In the genomic region with DNA sequence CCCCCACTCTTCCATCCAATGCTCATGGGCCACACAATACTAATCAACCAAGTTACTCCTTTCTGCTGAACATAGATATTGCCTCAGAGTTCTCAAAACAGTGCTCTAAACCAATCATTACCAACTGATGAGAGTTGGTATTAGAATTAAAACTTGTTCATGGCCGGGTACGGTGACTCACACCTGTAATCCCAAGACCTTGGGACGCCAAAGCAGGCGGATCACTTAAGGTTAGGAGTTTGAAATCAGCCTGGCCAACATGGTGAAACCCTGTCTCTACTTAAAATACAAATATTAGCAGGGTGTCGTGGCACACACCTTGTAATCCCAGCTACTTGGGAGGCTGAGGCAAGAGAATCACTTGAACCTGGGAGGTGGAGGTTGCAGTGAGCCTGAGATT, we compare ENCODE assay signal across 30 cellular contexts. TPM values are rescaled to one million over a fixed set of nuclear protein-coding genes. Genes with fewer than 3 reads are reported as not detected.
DNase-seq lines count a peak whose midpoint lies in the region; ATAC-seq and TF ChIP-seq lines count a peak whose summit lies in the region.
"Had no signal": no experiment of that assay in that cellular context is flagged by ENCODE, and none has a peak within 500 bp of the region (broad histone marks: within the 10 kb centered on the region; RNA-seq: fewer than 3 reads in every experiment).

No MANE protein-coding gene starts in this region.

- DNase-seq in Peyer's patch = peak in 1 of 3 donors; percentile 66
- no peak for DNase-seq in memory B cell (ENCODE audit: low spot score in 2 of 2)
- peak; percentile 38 for DNase-seq in stomach
- DNase-seq in GM13976 (ENCODE audit: low spot score) = no peak
- DNase-seq: activated CD4-positive, alpha-beta T cell treated with anti-CD3 and anti-CD28 coated beads for 36 hours; activated CD8-positive, alpha-beta memory T cell treated with anti-CD3 and anti-CD28 coated beads for 24 hours; activated gamma-delta T cell; activated T-cell treated with anti-CD3 and anti-CD28 coated beads, Interleukin-2, amount 50 U/mL, for 1 hour; brain microvascular endothelial cell; effector CD4-positive, alpha-beta T cell; erythroblast; foreskin melanocyte; GOT3; heart right ventricle; left cardiac atrium; mesenchymal stem cell; naive thymus-derived CD8-positive, alpha-beta T cell; NCI-H1048; NCI-H1694 treated with DMSO at 0.1 percent for 48 hours; NCI-H2171; NCI-H510A treated with DMSO at 0.1 percent for 48 hours; occipital lobe; SK-N-SH; stimulated activated CD4-positive, alpha-beta T cell treated with anti-CD3 and anti-CD28 coated beads, Interleukin-4, amount 100 ng/mL, for 1 hour; upper lobe of left lung had no signal

- peaks cover 0 to 62% (median 4%) of the 10 kb centered on the region in 4 donors for H3K4me1 ChIP-seq in Peyer's patch
- H3K4me1 ChIP-seq in duodenal mucosa (ENCODE audit: control insufficient read depth in 1 of 2, insufficient read depth in 2 of 2, low read length in 2 of 2) = peaks cover 57 to 61% of the 10 kb centered on the region in 2 donors
- H3K4me1 ChIP-seq in stomach = peaks cover 50 to 92% (median 73%) of the 10 kb centered on the region in 4 donors

- H3K27me3 Mint-ChIP-seq in memory B cell = no peaks in the 10 kb centered on the region
- H3K27me3 Mint-ChIP-seq: activated CD4-positive, alpha-beta T cell treated with anti-CD3 and anti-CD28 coated beads for 36 hours; naive thymus-derived CD8-positive, alpha-beta T cell had no signal

- no peaks in the 10 kb centered on the region for H3K27me3 ChIP-seq in Peyer's patch
- H3K27me3 ChIP-seq in duodenal mucosa (ENCODE audit: control insufficient read depth in 1 of 2, insufficient read depth in 2 of 2, low read length in 2 of 2) = no peaks in the 10 kb centered on the region
- H3K27me3 ChIP-seq in stomach = no peaks in the 10 kb centered on the region
- H3K27me3 ChIP-seq: brain microvascular endothelial cell, heart right ventricle, upper lobe of left lung had no signal

- TF ChIP-seq CTCF in Peyer's patch (IDR thresholded peaks at IDR 0.05) (no peak), stomach (IDR thresholded peaks at IDR 0.05) (no peak), GM13976 (IDR thresholded peaks at IDR 0.05; ENCODE audit: borderline replicate concordance, control extremely low read depth, extremely low read depth, insufficient read depth, missing control alignments) (no peak)

- in situ Hi-C loops in GM13976 (cut with MboI; ENCODE audit: low sequenced_read_pairs, unreplicated experiment) = no loop called here

- H3K36me3 ChIP-seq in Peyer's patch (peaks cover 0 to 6% (median 0%) of the 10 kb centered on the region in 3 donors), duodenal mucosa (ENCODE audit: control insufficient read depth in 1 of 2, insufficient read depth in 2 of 2, low read length in 2 of 2) (peaks cover 0 to 17% of the 10 kb centered on the region in 2 donors), stomach (peaks cover 0 to 25% (median 11%) of the 10 kb centered on the region in 4 donors)
- H3K36me3 ChIP-seq: brain microvascular endothelial cell had no signal

- H3K27ac ChIP-seq in Peyer's patch (peak overlapping the region in 3 of 4 donors; percentile 31 to 81 (median 59)), duodenal mucosa (ENCODE audit: low read depth, low read length) (peak overlapping the region; percentile 24), stomach (peak overlapping the region; percentile 8 to 72 (median 48))
- H3K27ac ChIP-seq: brain microvascular endothelial cell, heart right ventricle, upper lobe of left lung had no signal

- H3K27ac Mint-ChIP-seq in memory B cell = peak overlapping the region; percentile 9
- H3K27ac Mint-ChIP-seq: T-helper 1 cell treated with Interleukin-12 subunit alpha and Interleukin-12 subunit beta and Interleukin-4 antibody, amounts not matched to agents 30 μg/mL and 1 μg/mL, for 36 hours had no signal

- H3K4me3 ChIP-seq in Peyer's patch (no peak overlapping the region), duodenal mucosa (ENCODE audit: low read depth in 1 of 2, low read length in 2 of 2) (peak overlapping the region; percentile 8 to 26), stomach (no peak overlapping the region)
- H3K4me3 ChIP-seq: heart right ventricle, upper lobe of left lung had no signal

- no peak for ATAC-seq in memory B cell (ENCODE audit: low read depth)
- no peak for ATAC-seq in HG02973 (IDR thresholded peaks at IDR 0.05; ENCODE audit: unreplicated experiment)
- ATAC-seq in GM18511 (IDR thresholded peaks at IDR 0.05; ENCODE audit: unreplicated experiment) = no peak
- ATAC-seq: heart right ventricle; left cardiac atrium; naive thymus-derived CD8-positive, alpha-beta T cell had no signal

- H3K9me3 Mint-ChIP-seq in memory B cell = peaks cover 2% of the 10 kb centered on the region
- H3K9me3 Mint-ChIP-seq: T-helper 1 cell treated with Interleukin-12 subunit alpha and Interleukin-12 subunit beta and Interleukin-4 antibody, amounts not matched to agents 30 μg/mL and 1 μg/mL, for 36 hours had no signal

- no peak overlapping the region for H3K9ac ChIP-seq in duodenal mucosa (ENCODE audit: low read depth in 1 of 2, low read length in 2 of 2)
- H3K9ac ChIP-seq: SK-N-SH had no signal

- TF ChIP-seq POLR2A in Peyer's patch (IDR thresholded peaks at IDR 0.05) = no peak
- TF ChIP-seq POLR2A in stomach (IDR thresholded peaks at IDR 0.05) = no peak

- no peak for TF ChIP-seq EP300 in stomach (IDR thresholded peaks at IDR 0.05)

- no peak overlapping the region for H3K4me3 Mint-ChIP-seq in memory B cell
- H3K4me3 Mint-ChIP-seq: activated CD4-positive, alpha-beta T cell treated with anti-CD3 and anti-CD28 coated beads for 36 hours; CD14-positive monocyte; T-helper 1 cell treated with Interleukin-12 subunit alpha and Interleukin-12 subunit beta and Interleukin-4 antibody, amounts not matched to agents 30 μg/mL and 1 μg/mL, for 36 hours had no signal

- H3K36me3 Mint-ChIP-seq in memory B cell = peaks cover 17% of the 10 kb centered on the region

- H3K9me3 ChIP-seq in Peyer's patch = no peaks in the 10 kb centered on the region
- H3K9me3 ChIP-seq in duodenal mucosa (ENCODE audit: control insufficient read depth in 1 of 2, low read length in 2 of 2) = no peaks in the 10 kb centered on the region
- H3K9me3 ChIP-seq in stomach = no peaks in the 10 kb centered on the region
- H3K9me3 ChIP-seq: heart right ventricle, SK-N-SH, upper lobe of left lung had no signal

- H3K4me1 Mint-ChIP-seq in memory B cell = peaks cover 30% of the 10 kb centered on the region

- WGBS in stomach, 5 donors = 32 to 52% (median 47%) methylated on average over 5 of the region's 5 CpGs

- intact Hi-C loops in stomach (cut with DNase I; ENCODE audit: low total_unique reads) = no loop called here

RNA-seq across cellular contexts. Expression of a gene that starts 8.2 kb away (rescaled TPM):
- total RNA-seq in Peyer's patch = 100 to 1,000 TPM in 2 of 4 donors, 10 to 100 TPM in 2; 64.4 to 129 (median 95.8) TPM
- 100 to 1,000 TPM in 3 of 5 donors, 10 to 100 TPM in 2; 69.4 to 343 (median 122) TPM for total RNA-seq in stomach
- 10 to 100 TPM; 28.6 to 33.6 (median 32.3) TPM for polyA plus RNA-seq in stomach

Comparison
In these comparisons a context has a peak if more than half of its experiments do, and no peak if none do; other contexts are left out.
1. H3K4me3 ChIP-seq: peak in duodenal mucosa (2 of 2); none in Peyer's patch (0 of 4) and stomach (0 of 4).
2. Peak in every context shown above with its lines, with median percentiles within 50 percentile points of each other: H3K27ac ChIP-seq.